ENCODE assay signal across 18 cellular contexts in the genomic region with DNA sequence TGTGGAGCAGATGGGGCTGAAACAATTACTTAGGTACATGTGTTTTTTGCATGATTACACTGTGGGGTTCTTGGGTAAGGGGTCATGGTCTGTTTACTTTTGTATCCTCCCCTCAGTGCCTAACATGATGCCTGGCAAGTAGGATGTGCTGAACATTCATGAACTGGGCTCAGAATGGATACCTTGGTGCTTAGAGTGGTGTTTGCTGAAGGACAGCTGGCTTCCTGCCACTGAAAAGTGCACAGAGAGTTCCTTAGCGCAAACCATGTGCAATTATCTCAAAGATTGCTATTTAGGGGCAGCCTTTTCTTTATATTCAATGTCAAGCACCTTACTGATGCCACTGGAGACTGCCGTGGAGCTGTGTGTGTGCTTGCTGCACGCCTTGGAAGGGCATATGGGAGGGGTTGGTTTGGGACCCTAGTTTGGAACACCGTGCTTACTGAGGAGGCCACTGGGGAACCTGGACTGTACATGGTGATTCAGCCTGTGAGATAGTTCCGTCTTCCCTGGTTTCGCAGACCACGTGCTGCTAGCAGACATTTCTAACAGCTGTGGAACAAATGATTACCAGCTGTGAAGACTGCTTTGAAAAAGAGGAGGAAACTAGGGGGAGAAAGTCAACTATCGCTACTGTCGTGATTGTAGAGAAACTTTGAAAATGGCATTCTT.
DNase-seq lines count a peak whose midpoint lies in the region; ATAC-seq and TF ChIP-seq lines count a peak whose summit lies in the region.
"Had no signal": no experiment of that assay in that cellular context is flagged by ENCODE, and none has a peak within 500 bp of the region (broad histone marks: within the 10 kb centered on the region; RNA-seq: fewer than 3 reads in every experiment).

No MANE protein-coding gene starts in this region.

- H3K9me3 ChIP-seq in testis = no peaks in the 10 kb centered on the region
- H3K9me3 ChIP-seq: adrenal gland, spleen had no signal

- peaks cover 43% of the 10 kb centered on the region for H3K27me3 Mint-ChIP-seq in glutamatergic neuron (ENCODE audit: unreplicated experiment)

- TF ChIP-seq POLR2A in testis (IDR thresholded peaks at IDR 0.05) = no peak

- ATAC-seq in esophagus mucosa = no peak
- no peak for ATAC-seq in GM18861 (IDR thresholded peaks at IDR 0.05; ENCODE audit: unreplicated experiment)
- ATAC-seq: left colon had no signal

- peak; percentile 10 for DNase-seq in NCI-H2029 treated with DMSO at 0.1 percent for 48 hours (lab: John Stamatoyannopoulos, UW)
- DNase-seq in NCI-H2029 (lab: John Stamatoyannopoulos, UW) = no peak
- peak; percentile 53 for DNase-seq in astrocyte of the hippocampus (ENCODE audit: low read depth, low spot score)
- DNase-seq in glutamatergic neuron = no peak
- DNase-seq in testis = peak; percentile 52
- DNase-seq in NCI-H187 (lab: John Stamatoyannopoulos, UW) = no peak
- DNase-seq: activated CD4-positive, CD25-positive, alpha-beta regulatory T cell treated with anti-CD3 and anti-CD28 coated beads, Interleukin-2, amount 50 U/mL, for 72 hours; adrenal gland; CD4-positive, CD25-positive, alpha-beta regulatory T cell; left colon; MM.1S; NK-92 treated with Interleukin-12 subunit alpha and Interleukin-12 subunit beta, amount 100 ng/mL, for 24 hours; spleen; trophoblast cell had no signal

- H3K27me3 ChIP-seq in testis = no peaks in the 10 kb centered on the region
- H3K27me3 ChIP-seq: adrenal gland had no signal

- WGBS in testis, 2 donors = 40 to 43% methylated on average over 9 of the region's 9 CpGs

- peaks cover 66% of the 10 kb centered on the region for H3K9me3 Mint-ChIP-seq in glutamatergic neuron (ENCODE audit: unreplicated experiment)
- H3K9me3 Mint-ChIP-seq: dendritic cell treated with granulocyte-macrophage colony-stimulating factor and Interleukin-4, amounts not matched to agents 40 ng/mL and 50 ng/mL, for 4 days; T-helper 1 cell treated with Interleukin-12 subunit alpha and Interleukin-12 subunit beta and Interleukin-4 antibody, amounts not matched to agents 30 μg/mL and 1 μg/mL, for 36 hours had no signal

- TF ChIP-seq CTCF in glutamatergic neuron (IDR thresholded peaks at IDR 0.05; ENCODE audit: partially characterized antibody, unreplicated experiment) (no peak), testis (IDR thresholded peaks at IDR 0.05) (no peak)

- H3K4me1 Mint-ChIP-seq in glutamatergic neuron (ENCODE audit: low read depth, unreplicated experiment) = peaks cover 65% of the 10 kb centered on the region
- H3K4me1 Mint-ChIP-seq: CD4-positive, CD25-positive, alpha-beta regulatory T cell had no signal

- H3K4me1 ChIP-seq in testis = peaks cover 23% of the 10 kb centered on the region
- H3K4me1 ChIP-seq: adrenal gland, spleen had no signal

- peak overlapping the region; percentile 83 for H3K27ac Mint-ChIP-seq in glutamatergic neuron (ENCODE audit: unreplicated experiment)
- H3K27ac Mint-ChIP-seq: CD4-positive, CD25-positive, alpha-beta regulatory T cell; dendritic cell treated with granulocyte-macrophage colony-stimulating factor and Interleukin-4, amounts not matched to agents 40 ng/mL and 50 ng/mL, for 4 days; T-helper 1 cell treated with Interleukin-12 subunit alpha and Interleukin-12 subunit beta and Interleukin-4 antibody, amounts not matched to agents 30 μg/mL and 1 μg/mL, for 36 hours had no signal

- H3K4me3 Mint-ChIP-seq in glutamatergic neuron (ENCODE audit: unreplicated experiment) = peak overlapping the region; percentile 55
- H3K4me3 Mint-ChIP-seq: CD4-positive, CD25-positive, alpha-beta regulatory T cell; dendritic cell treated with granulocyte-macrophage colony-stimulating factor and Interleukin-4, amounts not matched to agents 40 ng/mL and 50 ng/mL, for 4 days; T-helper 1 cell treated with Interleukin-12 subunit alpha and Interleukin-12 subunit beta and Interleukin-4 antibody, amounts not matched to agents 30 μg/mL and 1 μg/mL, for 36 hours had no signal

- H3K27ac ChIP-seq in testis = peak overlapping the region; percentile 60 to 63
- H3K27ac ChIP-seq: adrenal gland, spleen had no signal

- no peak overlapping the region for H3K4me3 ChIP-seq in testis
- H3K4me3 ChIP-seq: adrenal gland, spleen had no signal

- intact Hi-C loops in testis (cut with DNase I; ENCODE audit: low total_unique reads) = no loop called here

- no peaks in the 10 kb centered on the region for H3K36me3 ChIP-seq in testis (ENCODE audit: low read depth, missing control alignments)
- H3K36me3 ChIP-seq: spleen had no signal

- H3K36me3 Mint-ChIP-seq in glutamatergic neuron (ENCODE audit: unreplicated experiment) = peaks cover 11% of the 10 kb centered on the region
- H3K36me3 Mint-ChIP-seq: CD4-positive, CD25-positive, alpha-beta regulatory T cell had no signal

Comparison
In these comparisons a context has a peak if more than half of its experiments do, and no peak if none do; other contexts are left out.
1. DNase-seq: peak in NCI-H2029 treated with DMSO at 0.1 percent for 48 hours (single experiment), astrocyte of the hippocampus (single experiment) and testis (single experiment); none in NCI-H2029 (single experiment), glutamatergic neuron (single experiment) and NCI-H187 (0 of 2).